In genomic region chr7:101814996-101815825, GRCh38 we compare ENCODE assay signal across 8 cellular contexts. TPM values are rescaled to one million over a fixed set of nuclear protein-coding genes. Genes with fewer than 3 reads are reported as not detected.
DNase-seq lines count a peak whose midpoint lies in the region; ATAC-seq and TF ChIP-seq lines count a peak whose summit lies in the region.

No MANE protein-coding gene starts in this region.

- H3K4me3 ChIP-seq in coronary artery, result peak overlapping the region; percentile 94

- H3K27ac ChIP-seq in coronary artery, result peak overlapping the region; percentile 68 to 92

- ATAC-seq in GM21528 (IDR thresholded peaks at IDR 0.05; ENCODE audit: low FRiP score, unreplicated experiment), result peak; percentile 37
- peak; percentile 30 to 33 for ATAC-seq in activated CD4-positive, CD25-positive, alpha-beta regulatory T cell treated with anti-CD3 and anti-CD28 coated beads, Interleukin-2, amount 50 U/mL, for 24 hours

- in situ Hi-C loops in KBM-7 (cut with MboI; ENCODE audit: low pct_unique_long_range_greater_than_20kb, low sequenced_read_pairs), result no loop called here

- DNase-seq in D341Med (ENCODE audit: low spot score), result peak; percentile 88
- peak; percentile 57 for DNase-seq in KBM-7
- DNase-seq in coronary artery (ENCODE audit: low spot score), result no peak
- peak; percentile 9 to 65 for DNase-seq in lung microvascular endothelial cell (ENCODE audit: low read depth in 2 of 2)
- peak; percentile 35 to 58 (median 45) for DNase-seq in stimulated activated CD4-positive, alpha-beta T cell treated with anti-CD3 and anti-CD28 coated beads, TNF-alpha, amount 100 ng/mL, for 4 hours (ENCODE audit: low read depth in 3 of 3)
- DNase-seq in NCI-H1105 treated with DMSO at 0.1 percent for 48 hours (lab: John Stamatoyannopoulos, UW), result no peak

- peak; percentile 22 for TF ChIP-seq CTCF in coronary artery (IDR thresholded peaks at IDR 0.05)

RNA-seq across cellular contexts. Expression of gene CUX1, which starts 2.2 kb away (rescaled TPM):
- total RNA-seq in lung microvascular endothelial cell, result 14.4 and 22.8 TPM in 2 replicates

Comparison
In these comparisons a context has a peak if more than half of its experiments do, and no peak if none do; other contexts are left out.
1. DNase-seq: peak in D341Med (single experiment), KBM-7 (single experiment), lung microvascular endothelial cell (2 of 2) and stimulated activated CD4-positive, alpha-beta T cell treated with anti-CD3 and anti-CD28 coated beads, TNF-alpha, amount 100 ng/mL, for 4 hours (3 of 3); none in coronary artery (single experiment) and NCI-H1105 treated with DMSO at 0.1 percent for 48 hours (single experiment).